21 cellular contexts compared by ENCODE assay signal in the genomic region with DNA sequence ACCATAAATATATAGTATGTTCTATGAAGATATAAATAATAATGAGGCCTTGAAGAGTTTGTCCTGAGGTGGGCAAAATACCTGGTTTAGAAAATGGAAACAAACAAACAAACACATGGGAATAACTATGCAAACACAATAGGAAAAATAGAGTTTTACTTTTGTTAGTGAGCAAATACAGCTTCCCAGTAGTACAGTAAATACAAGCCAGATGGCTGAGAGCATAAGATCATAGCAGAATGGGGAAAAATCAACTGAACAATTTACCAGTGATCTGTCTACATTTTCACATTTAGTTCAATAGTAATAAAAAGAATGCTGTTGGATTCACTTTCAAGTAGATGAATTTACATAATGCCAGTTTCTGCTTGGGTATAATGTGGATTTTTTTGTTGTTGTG. TPM values are rescaled to one million over a fixed set of nuclear protein-coding genes. Genes with fewer than 3 reads are reported as not detected.
DNase-seq lines count a peak whose midpoint lies in the region; ATAC-seq, FAIRE-seq and TF ChIP-seq lines count a peak whose summit lies in the region.
"Had no signal": no experiment of that assay in that cellular context is flagged by ENCODE, and none has a peak within 500 bp of the region (broad histone marks: within the 10 kb centered on the region; RNA-seq: fewer than 3 reads in every experiment).

No MANE protein-coding gene starts in this region.

- H3K9me3 ChIP-seq in A549: peaks cover 5% of the 10 kb centered on the region; the same call in 1 of the 3 replicates
- H3K9me3 ChIP-seq in BE2C: peaks cover 3% of the 10 kb centered on the region; the same call in 1 of the 2 replicates

- H3K4me3 ChIP-seq in A549 (no peak overlapping the region), BE2C (ENCODE audit: low read depth, low read length) (no peak overlapping the region)
- H3K4me3 ChIP-seq: body of pancreas, lung, transverse colon had no signal

- POLR2A ChIA-PET in A549 (lab: Yijun Ruan, JAX) (no interaction called here), T-cell (lab: Charles Lee) (interaction anchor here in 1 of 2 donors (1.7 to 2.2 kb wide), 2 partner anchors 15 to 17 kb away, joined by 4 to 6 read pairs; no protein-coding TSS in a partner anchor)

- no peaks in the 10 kb centered on the region for H3K27me3 Mint-ChIP-seq in T-cell
- no peaks in the 10 kb centered on the region for H3K27me3 Mint-ChIP-seq in mesothelial cell of epicardium (ENCODE audit: low read depth)
- H3K27me3 Mint-ChIP-seq: activated naive CD8-positive, alpha-beta T cell treated with anti-CD3 and anti-CD28 coated beads, Interleukin-2, amount 10 ng/mL, durations not matched to agents 7 days and 5 days had no signal

- DNase-seq in NCI-H2171 treated with DMSO at 0.1 percent for 48 hours (lab: John Stamatoyannopoulos, UW): peak; percentile 1
- DNase-seq in NCI-H2171 (lab: John Stamatoyannopoulos, UW): no peak
- no peak for DNase-seq in A549 (ENCODE audit: low read depth in 1 of 2, low spot score in 1 of 2)
- no peak for DNase-seq in T-cell
- DNase-seq in mesothelial cell of epicardium (ENCODE audit: low spot score in 2 of 2, unreplicated experiment in 2 of 2): no peak
- DNase-seq in BE2C: no peak
- DNase-seq in LoVo (ENCODE audit: low spot score): no peak
- DNase-seq: activated CD4-positive, alpha-beta T cell treated with anti-CD3 and anti-CD28 coated beads, Interleukin-2, amount 50 U/mL, for 4 hours; activated naive CD8-positive, alpha-beta T cell treated with anti-CD3 and anti-CD28 coated beads, Interleukin-2, amount 10 ng/mL, durations not matched to agents 7 days and 5 days; body of pancreas; HCEC 1CT; head of caudate nucleus; Kasumi-1; stimulated activated CD8-positive, alpha-beta memory T cell treated with anti-CD3 and anti-CD28 coated beads, Interleukin-4, amount 100 ng/mL, for 48 hours; transverse colon had no signal

- H3K36me3 Mint-ChIP-seq in T-cell (peaks cover 18% of the 10 kb centered on the region), mesothelial cell of epicardium (peaks cover 18% of the 10 kb centered on the region)

- no peak for ATAC-seq in A549
- ATAC-seq in T-cell (replicated peaks in 1 of 4): no peak
- ATAC-seq in HG03342 (IDR thresholded peaks at IDR 0.05; ENCODE audit: unreplicated experiment): no peak
- ATAC-seq: body of pancreas, HepG2, WTC11 had no signal

- CTCF ChIA-PET in A549 (lab: Yijun Ruan, JAX) (no interaction called here), T-cell (lab: Charles Lee) (interaction anchor here (0.6 to 1.1 kb wide), 3 partner anchors 22 to 494 kb away, joined by 3 read pairs; no protein-coding TSS in a partner anchor)

- no peak for TF ChIP-seq POLR2A in A549 (IDR thresholded peaks at IDR 0.05; ENCODE audit: low read length)

- peak; percentile 36 for FAIRE-seq in A549 (lab: Jason Lieb, UNC)
- FAIRE-seq: D721Med, HepG2 had no signal

- no peaks in the 10 kb centered on the region for H3K27me3 ChIP-seq in BE2C
- H3K27me3 ChIP-seq: body of pancreas, transverse colon had no signal

- peaks cover 81 to 83% (median 82%) of the 10 kb centered on the region in 3 donors for H3K4me1 Mint-ChIP-seq in T-cell
- peaks cover 28% of the 10 kb centered on the region for H3K4me1 Mint-ChIP-seq in mesothelial cell of epicardium

- H3K4me1 ChIP-seq in A549 (no peaks in the 10 kb centered on the region), BE2C (peaks cover 4% of the 10 kb centered on the region; the same call in 1 of the 2 replicates)

- TF ChIP-seq EP300 in A549 (IDR thresholded peaks at IDR 0.05): no peak

- H3K27ac Mint-ChIP-seq in T-cell: peak overlapping the region; percentile 84 to 87
- H3K27ac Mint-ChIP-seq in mesothelial cell of epicardium: peak overlapping the region; percentile 21
- H3K27ac Mint-ChIP-seq: activated naive CD8-positive, alpha-beta T cell treated with anti-CD3 and anti-CD28 coated beads, Interleukin-2, amount 10 ng/mL, durations not matched to agents 7 days and 5 days; WTC11 had no signal

- TF ChIP-seq CTCF in A549 (IDR thresholded peaks at IDR 0.05) (no peak), mesothelial cell of epicardium (IDR thresholded peaks at IDR 0.05; ENCODE audit: unreplicated experiment) (no peak), BE2C (IDR thresholded peaks at IDR 0.05; ENCODE audit: low read depth, low read length) (no peak)

- H3K4me3 Mint-ChIP-seq in T-cell (peak overlapping the region in 1 of 3 donors; percentile 3), mesothelial cell of epicardium (no peak overlapping the region)
- H3K4me3 Mint-ChIP-seq: activated naive CD8-positive, alpha-beta T cell treated with anti-CD3 and anti-CD28 coated beads, Interleukin-2, amount 10 ng/mL, durations not matched to agents 7 days and 5 days; WTC11 had no signal

- TF ChIP-seq RAD21 in A549 (conservative IDR thresholded peaks at IDR 0.05 in 1 of 2, IDR thresholded peaks at IDR 0.05 in 1 of 2): no peak

- H3K27ac ChIP-seq in A549: no peak overlapping the region
- H3K27ac ChIP-seq: body of pancreas, RWPE1, transverse colon had no signal

- H3K9me3 Mint-ChIP-seq in T-cell (peaks cover 6 to 8% (median 6%) of the 10 kb centered on the region in 3 donors), mesothelial cell of epicardium (peaks cover 15% of the 10 kb centered on the region)

- H3K36me3 ChIP-seq in BE2C: no peaks in the 10 kb centered on the region
- H3K36me3 ChIP-seq: transverse colon had no signal

- no peak overlapping the region for H3K4me2 ChIP-seq in A549

TF ChIP-seq in A549, 52 proteins besides CTCF, POLR2A, EP300 and RAD21:
- TF ChIP-seq CHD4 (IDR thresholded peaks at IDR 0.05; ENCODE audit: borderline replicate concordance) (no peak), HOXB5 (CRISPR knock-in tag; IDR thresholded peaks at IDR 0.05) (no peak), RARB (CRISPR knock-in tag; IDR thresholded peaks at IDR 0.05) (no peak), BHLHE40 (IDR thresholded peaks at IDR 0.05; ENCODE audit: low read depth, low read length) (no peak), SMC3 (IDR thresholded peaks at IDR 0.05) (no peak), MYC (IDR thresholded peaks at IDR 0.05; ENCODE audit: borderline replicate concordance, low read length) (no peak), HOXB13 (CRISPR knock-in tag; IDR thresholded peaks at IDR 0.05; ENCODE audit: low read depth) (no peak), NPAS2 (CRISPR knock-in tag; IDR thresholded peaks at IDR 0.05; ENCODE audit: borderline replicate concordance) (no peak), TFCP2L1 (CRISPR knock-in tag; IDR thresholded peaks at IDR 0.05) (no peak), KDM1A (IDR thresholded peaks at IDR 0.05; ENCODE audit: low read depth) (no peak)
- TF ChIP-seq, protein P1, sequence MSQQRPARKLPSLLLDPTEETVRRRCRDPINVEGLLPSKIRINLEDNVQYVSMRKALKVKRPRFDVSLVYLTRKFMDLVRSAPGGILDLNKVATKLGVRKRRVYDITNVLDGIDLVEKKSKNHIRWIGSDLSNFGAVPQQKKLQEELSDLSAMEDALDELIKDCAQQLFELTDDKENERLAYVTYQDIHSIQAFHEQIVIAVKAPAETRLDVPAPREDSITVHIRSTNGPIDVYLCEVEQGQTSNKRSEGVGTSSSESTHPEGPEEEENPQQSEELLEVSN (IDR thresholded peaks at IDR 0.05; ENCODE audit: borderline replicate concordance, low read depth): no peak
- TF ChIP-seq, protein P2, sequence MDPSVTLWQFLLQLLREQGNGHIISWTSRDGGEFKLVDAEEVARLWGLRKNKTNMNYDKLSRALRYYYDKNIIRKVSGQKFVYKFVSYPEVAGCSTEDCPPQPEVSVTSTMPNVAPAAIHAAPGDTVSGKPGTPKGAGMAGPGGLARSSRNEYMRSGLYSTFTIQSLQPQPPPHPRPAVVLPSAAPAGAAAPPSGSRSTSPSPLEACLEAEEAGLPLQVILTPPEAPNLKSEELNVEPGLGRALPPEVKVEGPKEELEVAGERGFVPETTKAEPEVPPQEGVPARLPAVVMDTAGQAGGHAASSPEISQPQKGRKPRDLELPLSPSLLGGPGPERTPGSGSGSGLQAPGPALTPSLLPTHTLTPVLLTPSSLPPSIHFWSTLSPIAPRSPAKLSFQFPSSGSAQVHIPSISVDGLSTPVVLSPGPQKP (IDR thresholded peaks at IDR 0.05; ENCODE audit: low read depth, low read length): no peak
- TF ChIP-seq, protein P3, sequence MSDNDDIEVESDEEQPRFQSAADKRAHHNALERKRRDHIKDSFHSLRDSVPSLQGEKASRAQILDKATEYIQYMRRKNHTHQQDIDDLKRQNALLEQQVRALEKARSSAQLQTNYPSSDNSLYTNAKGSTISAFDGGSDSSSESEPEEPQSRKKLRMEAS (IDR thresholded peaks at IDR 0.05): no peak

RNA-seq across cellular contexts. Expression of a gene that starts 45.1 kb away (rescaled TPM):
- polyA plus RNA-seq in A549 (2011; rRNA removed): 48.2 and 49.1 TPM in 2 replicates
- 7.3 and 14.4 TPM in 2 replicates for polyA plus RNA-seq in A549 (2012; cell fraction: cytosol; rRNA removed)
- polyA plus RNA-seq in A549 (2012; cell fraction: nucleus; rRNA removed): 5.3 and 6.2 TPM in 2 replicates
- 7.8 to 11.6 TPM (median 9.8 TPM) in 3 replicates for polyA plus RNA-seq in A549 (2017; fragmentation: RNase III; extraction: RNeasy Plus Mini Kit Qiagen cat#74134 plus additional on column Dnase treatment)
- 36.2 and 37.6 TPM in 2 replicates for polyA minus RNA-seq in A549 (2011; rRNA and poly(A)+ RNA removed)
- 100 to 1,000 TPM; 296 to 481 (median 303) TPM for total RNA-seq in T-cell
- 98.7 to 104 TPM (median 101 TPM) in 3 replicates for total RNA-seq in mesothelial cell of epicardium
- 26.0 TPM for polyA plus RNA-seq in BE2C (2012; ENCODE audit: insufficient read depth, insufficient read length, low read depth)
